1 cellular context compared by ENCODE assay signal in the genomic region with DNA sequence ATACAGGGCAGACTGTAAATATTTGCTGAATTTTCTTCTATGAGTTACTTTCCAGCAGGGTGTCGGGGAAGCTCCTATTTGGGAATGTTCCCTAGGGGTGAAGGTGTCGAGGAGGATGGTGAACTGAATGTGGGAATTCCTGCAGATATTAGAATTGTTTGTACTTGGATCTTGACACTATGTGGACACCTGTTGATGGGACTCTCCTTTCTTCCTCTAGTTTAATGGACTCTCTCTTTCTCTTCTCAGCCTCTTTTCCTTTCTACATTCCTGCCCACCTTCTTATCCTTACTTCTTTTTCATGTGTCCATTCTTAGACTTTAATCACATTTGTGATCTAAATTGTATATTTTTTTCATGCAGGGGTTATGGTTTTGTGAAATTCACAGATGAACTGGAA.
TF ChIP-seq lines count a peak whose summit lies in the region.

No MANE protein-coding gene starts in this region.

TF ChIP-seq in HEK293, 187 proteins besides CTCF, POLR2A, EP300 and RAD21 (continued from another document):
- peak; percentile 59; the same call in 1 of the 2 replicates for TF ChIP-seq PRDM1 (tag by site-specific recombination; IDR thresholded peaks at IDR 0.05)
- TF ChIP-seq, protein P1, sequence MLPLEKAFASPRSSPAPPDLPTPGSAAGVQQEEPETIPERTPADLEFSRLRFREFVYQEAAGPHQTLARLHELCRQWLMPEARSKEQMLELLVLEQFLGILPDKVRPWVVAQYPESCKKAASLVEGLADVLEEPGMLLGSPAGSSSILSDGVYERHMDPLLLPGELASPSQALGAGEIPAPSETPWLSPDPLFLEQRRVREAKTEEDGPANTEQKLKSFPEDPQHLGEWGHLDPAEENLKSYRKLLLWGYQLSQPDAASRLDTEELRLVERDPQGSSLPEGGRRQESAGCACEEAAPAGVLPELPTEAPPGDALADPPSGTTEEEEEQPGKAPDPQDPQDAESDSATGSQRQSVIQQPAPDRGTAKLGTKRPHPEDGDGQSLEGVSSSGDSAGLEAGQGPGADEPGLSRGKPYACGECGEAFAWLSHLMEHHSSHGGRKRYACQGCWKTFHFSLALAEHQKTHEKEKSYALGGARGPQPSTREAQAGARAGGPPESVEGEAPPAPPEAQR (tag by site-specific recombination; IDR thresholded peaks at IDR 0.05): no peak
- TF ChIP-seq ZNF600 (tag by site-specific recombination; IDR thresholded peaks at IDR 0.05): no peak
- TF ChIP-seq ZNF311 (tag by site-specific recombination; IDR thresholded peaks at IDR 0.05; ENCODE audit: borderline replicate concordance): no peak
- TF ChIP-seq ZNF157 (tag by site-specific recombination; IDR thresholded peaks at IDR 0.05): no peak
- no peak for TF ChIP-seq HOXC10 (CRISPR knock-in tag; IDR thresholded peaks at IDR 0.05)
- TF ChIP-seq ZNF558 (tag by site-specific recombination; IDR thresholded peaks at IDR 0.05): no peak
- TF ChIP-seq SCRT1 (tag by site-specific recombination; IDR thresholded peaks at IDR 0.05; ENCODE audit: borderline replicate concordance): peak; percentile 71
TF ChIP-seq in HEK293: peak in this region for 3.
